Comparison of ENCODE assay signal across 8 cellular contexts in the genomic region with DNA sequence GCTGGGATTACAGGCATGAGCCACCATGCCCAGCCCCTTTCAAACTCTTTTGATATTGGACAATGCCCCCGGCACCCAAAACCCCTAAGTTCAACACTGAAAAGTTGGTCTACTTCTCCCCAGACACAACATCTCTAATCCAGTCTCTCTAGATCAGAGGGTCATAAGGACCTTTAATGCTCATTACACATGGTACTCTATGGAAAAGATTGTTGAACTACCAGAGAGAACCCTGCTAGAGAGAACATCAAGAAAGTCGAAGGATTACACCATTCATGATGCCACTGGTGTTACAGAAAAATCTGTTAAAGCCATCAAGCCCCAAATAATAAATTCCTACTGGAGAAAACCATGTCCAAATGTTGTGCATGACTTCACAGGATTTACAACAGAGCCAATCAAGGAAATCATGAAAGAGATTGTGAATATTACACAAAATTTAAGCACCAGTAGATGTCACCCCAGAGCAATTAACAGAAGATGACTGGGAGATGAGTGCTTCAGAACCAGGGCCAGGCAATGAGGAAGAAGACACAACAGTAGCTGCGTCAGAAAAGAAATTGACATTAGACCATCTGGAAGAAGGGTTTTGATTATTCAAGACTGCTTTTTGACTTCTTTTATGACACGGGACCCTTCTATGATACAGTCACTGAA. TPM values are rescaled to one million over a fixed set of nuclear protein-coding genes. Genes with fewer than 3 reads are reported as not detected.
DNase-seq lines count a peak whose midpoint lies in the region; ATAC-seq, FAIRE-seq and TF ChIP-seq lines count a peak whose summit lies in the region.

No MANE protein-coding gene starts in this region.

- DNase-seq in A549 (ENCODE audit: low read depth in 1 of 2, low spot score in 1 of 2) (peak; percentile 35 to 63), GDM1 (lab: John Stamatoyannopoulos, UW) (peak; percentile 50), NCI-H345 (lab: John Stamatoyannopoulos, UW) (peak; percentile 38), heart left ventricle (peak in 2 of 5 donors; percentile 24 to 30), sciatic nerve (ENCODE audit: low spot score) (no peak)
- peak; percentile 58 for DNase-seq in activated CD8-positive, alpha-beta T cell treated with anti-CD3 and anti-CD28 coated beads, Interleukin-2, amount 10 ng/mL, durations not matched to agents 7 days and 5 days

- no peak for FAIRE-seq in A549 (lab: Jason Lieb, UNC)

- 40% methylated on average over 4 of the region's 4 CpGs for WGBS in A549 (ENCODE audit: missing lambda C conversion rate)
- WGBS in heart left ventricle, 4 donors, result 33 to 40% (median 36%) methylated on average over 4 of the region's 4 CpGs

- peaks cover 3% of the 10 kb centered on the region for H3K4me1 Mint-ChIP-seq in activated CD8-positive, alpha-beta T cell treated with anti-CD3 and anti-CD28 coated beads, Interleukin-2, amount 10 ng/mL, durations not matched to agents 7 days and 5 days (ENCODE audit: low read depth)

- H3K4me3 ChIP-seq in A549, result no peak overlapping the region
- no peak overlapping the region for H3K4me3 ChIP-seq in heart left ventricle

- ATAC-seq in A549 (peak; percentile 80 to 91; a peak in 4 of 6 replicates), HG02840 (IDR thresholded peaks at IDR 0.05; ENCODE audit: low FRiP score, unreplicated experiment) (peak; percentile 54), heart left ventricle (peak in 3 of 4 donors; percentile 63 to 87 (median 80)), sciatic nerve (peak; percentile 91), HG03457 (IDR thresholded peaks at IDR 0.05; ENCODE audit: unreplicated experiment) (no peak)
- ATAC-seq in activated CD8-positive, alpha-beta T cell treated with anti-CD3 and anti-CD28 coated beads, Interleukin-2, amount 10 ng/mL, durations not matched to agents 7 days and 5 days, result peak; percentile 91

- TF ChIP-seq CTCF in A549 (IDR thresholded peaks at IDR 0.05), result peak; percentile 74
- peak; percentile 41 to 76 (median 60) for TF ChIP-seq CTCF in heart left ventricle (IDR thresholded peaks at IDR 0.05)

- peak overlapping the region in 1 of 2 experiments; percentile 34; a peak in 1 of 6 replicates for H3K27ac ChIP-seq in A549
- no peak overlapping the region for H3K27ac ChIP-seq in heart left ventricle

- peak; percentile 68 to 74 for TF ChIP-seq RAD21 in A549 (conservative IDR thresholded peaks at IDR 0.05 in 1 of 2, IDR thresholded peaks at IDR 0.05 in 1 of 2)

- intact Hi-C loops in heart left ventricle (cut with DNase I) (loop anchor here (1.0 to 10.0 kb wide), 8 partner anchors 41 to 313 kb away; a partner anchor contains a TSS), sciatic nerve (cut with DNase I) (no loop called here)

- no peaks in the 10 kb centered on the region for H3K27me3 ChIP-seq in heart left ventricle

- POLR2A ChIA-PET in A549 (lab: Yijun Ruan, JAX), result interaction anchor here (0.7 kb wide), 1 partner anchor 34 kb away, joined by 4 read pairs; no protein-coding TSS in a partner anchor
- POLR2A ChIA-PET in activated CD8-positive, alpha-beta T cell treated with anti-CD3 and anti-CD28 coated beads, Interleukin-2, amount 10 ng/mL, durations not matched to agents 7 days and 5 days (lab: Charles Lee), result interaction anchor here (0.6 kb wide), 1 partner anchor 151 kb away, joined by 3 read pairs; no protein-coding TSS in a partner anchor

- no peak for TF ChIP-seq EP300 in A549 (IDR thresholded peaks at IDR 0.05)

- TF ChIP-seq POLR2A in A549 (IDR thresholded peaks at IDR 0.05; ENCODE audit: low read length) (no peak), heart left ventricle (IDR thresholded peaks at IDR 0.05) (no peak)

- no peaks in the 10 kb centered on the region for H3K9me3 Mint-ChIP-seq in activated CD8-positive, alpha-beta T cell treated with anti-CD3 and anti-CD28 coated beads, Interleukin-2, amount 10 ng/mL, durations not matched to agents 7 days and 5 days (ENCODE audit: insufficient read depth)

- no peaks in the 10 kb centered on the region for H3K4me1 ChIP-seq in A549
- peaks cover 0 to 5% (median 0%) of the 10 kb centered on the region in 12 donors for H3K4me1 ChIP-seq in heart left ventricle

- no peak overlapping the region for H3K27ac Mint-ChIP-seq in activated CD8-positive, alpha-beta T cell treated with anti-CD3 and anti-CD28 coated beads, Interleukin-2, amount 10 ng/mL, durations not matched to agents 7 days and 5 days

- CTCF ChIA-PET in A549 (lab: Yijun Ruan, JAX), result interaction anchor here (0.7 to 3.8 kb wide), 26 partner anchors 8 to 312 kb away, joined by 3 to 47 read pairs (median 4); a partner anchor contains a TSS
- CTCF ChIA-PET in activated CD8-positive, alpha-beta T cell treated with anti-CD3 and anti-CD28 coated beads, Interleukin-2, amount 10 ng/mL, durations not matched to agents 7 days and 5 days (lab: Charles Lee), result interaction anchor here (0.7 to 4.4 kb wide), 33 partner anchors 9 to 323 kb away, joined by 3 to 57 read pairs (median 5); a partner anchor contains a TSS

- no peaks in the 10 kb centered on the region for H3K36me3 Mint-ChIP-seq in activated CD8-positive, alpha-beta T cell treated with anti-CD3 and anti-CD28 coated beads, Interleukin-2, amount 10 ng/mL, durations not matched to agents 7 days and 5 days (ENCODE audit: low read depth)

- H3K9me3 ChIP-seq in A549, result peaks cover 7% of the 10 kb centered on the region; the same call in 2 of the 3 replicates
- H3K9me3 ChIP-seq in heart left ventricle, result peaks cover 0 to 4% (median 0%) of the 10 kb centered on the region in 12 donors

- H3K4me3 Mint-ChIP-seq in activated CD8-positive, alpha-beta T cell treated with anti-CD3 and anti-CD28 coated beads, Interleukin-2, amount 10 ng/mL, durations not matched to agents 7 days and 5 days, result no peak overlapping the region

- no peak overlapping the region for H3K4me2 ChIP-seq in A549

- H3K27me3 Mint-ChIP-seq in activated CD8-positive, alpha-beta T cell treated with anti-CD3 and anti-CD28 coated beads, Interleukin-2, amount 10 ng/mL, durations not matched to agents 7 days and 5 days (ENCODE audit: low read depth), result peaks cover 42% of the 10 kb centered on the region

- H3K36me3 ChIP-seq in heart left ventricle, result no peaks in the 10 kb centered on the region

TF ChIP-seq in A549, 52 proteins besides CTCF, POLR2A, EP300 and RAD21:
- TF ChIP-seq, protein P1, sequence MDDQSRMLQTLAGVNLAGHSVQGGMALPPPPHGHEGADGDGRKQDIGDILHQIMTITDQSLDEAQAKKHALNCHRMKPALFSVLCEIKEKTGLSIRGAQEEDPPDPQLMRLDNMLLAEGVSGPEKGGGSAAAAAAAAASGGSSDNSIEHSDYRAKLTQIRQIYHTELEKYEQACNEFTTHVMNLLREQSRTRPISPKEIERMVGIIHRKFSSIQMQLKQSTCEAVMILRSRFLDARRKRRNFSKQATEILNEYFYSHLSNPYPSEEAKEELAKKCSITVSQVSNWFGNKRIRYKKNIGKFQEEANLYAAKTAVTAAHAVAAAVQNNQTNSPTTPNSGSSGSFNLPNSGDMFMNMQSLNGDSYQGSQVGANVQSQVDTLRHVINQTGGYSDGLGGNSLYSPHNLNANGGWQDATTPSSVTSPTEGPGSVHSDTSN (IDR thresholded peaks at IDR 0.05), result no peak
- TF ChIP-seq SMC3 (IDR thresholded peaks at IDR 0.05), result peak; percentile 83
- TF ChIP-seq, protein P2, sequence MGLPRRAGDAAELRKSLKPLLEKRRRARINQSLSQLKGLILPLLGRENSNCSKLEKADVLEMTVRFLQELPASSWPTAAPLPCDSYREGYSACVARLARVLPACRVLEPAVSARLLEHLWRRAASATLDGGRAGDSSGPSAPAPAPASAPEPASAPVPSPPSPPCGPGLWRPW (IDR thresholded peaks at IDR 0.05), result no peak
- TF ChIP-seq CHD4 (IDR thresholded peaks at IDR 0.05; ENCODE audit: borderline replicate concordance), result no peak
- no peak for TF ChIP-seq BHLHE40 (IDR thresholded peaks at IDR 0.05; ENCODE audit: low read depth, low read length)

RNA-seq across cellular contexts. Expression of a gene that starts 28.3 kb away (rescaled TPM):
- polyA plus RNA-seq in A549 (2011; rRNA removed), result 8.6 and 9.5 TPM in 2 replicates
- 7.3 and 10.2 TPM in 2 replicates for polyA plus RNA-seq in A549 (2012; cell fraction: cytosol; rRNA removed)
- polyA plus RNA-seq in A549 (2012; cell fraction: nucleus; rRNA removed), result 9.0 and 10.7 TPM in 2 replicates
- 8.8 to 10.2 TPM (median 8.9 TPM) in 3 replicates for polyA plus RNA-seq in A549 (2017; fragmentation: RNase III; extraction: RNeasy Plus Mini Kit Qiagen cat#74134 plus additional on column Dnase treatment)
- polyA minus RNA-seq in A549 (2011; rRNA and poly(A)+ RNA removed), result 9.1 and 13.1 TPM in 2 replicates
- not detected for total RNA-seq in activated CD8-positive, alpha-beta T cell treated with anti-CD3 and anti-CD28 coated beads, Interleukin-2, amount 10 ng/mL, durations not matched to agents 7 days and 5 days
- total RNA-seq in heart left ventricle, result under 1 TPM in 3 of 9 donors, not detected in 6; 0.07 to 0.33 (median 0.12) TPM
- polyA plus RNA-seq in heart left ventricle, result under 1 TPM in 1 of 2 donors, not detected in 1; 0.68 TPM
- total RNA-seq in sciatic nerve, result 0.36 TPM
